In genomic region chr1:243821177-243821680, GRCh38 we compare ENCODE assay signal across 32 cellular contexts.
"Had no signal": no experiment of that assay in that cellular context is flagged by ENCODE, and none has a peak within 500 bp of the region (broad histone marks: within the 10 kb centered on the region; RNA-seq: fewer than 3 reads in every experiment).

No MANE protein-coding gene starts in this region.

- H3K27me3 Mint-ChIP-seq: naive B cell; naive thymus-derived CD4-positive, alpha-beta T cell; naive thymus-derived CD8-positive, alpha-beta T cell; natural killer cell treated with Interleukin-12 subunit alpha and Interleukin-12 subunit beta and Interleukin-15 and Interleukin-18, amount 100 ng/mL, for 72 hours; progenitor cell of endocrine pancreas had no signal

- ATAC-seq: naive thymus-derived CD4-positive, alpha-beta T cell; naive thymus-derived CD8-positive, alpha-beta T cell; natural killer cell; natural killer cell treated with Interleukin-12 subunit alpha and Interleukin-12 subunit beta and Interleukin-15 and Interleukin-18, amount 100 ng/mL, for 72 hours; pancreas; psoas muscle; right cardiac atrium; right lobe of liver; sciatic nerve had no signal

- H3K36me3 ChIP-seq: neural progenitor cell, neutrophil, ovary, pancreas, prostate gland, right atrium auricular region, right lobe of liver had no signal

- H3K9ac ChIP-seq: neural progenitor cell, parathyroid adenoma had no signal

- H3K27ac Mint-ChIP-seq: natural killer cell treated with Interleukin-12 subunit alpha and Interleukin-12 subunit beta and Interleukin-15 and Interleukin-18, amount 100 ng/mL, for 72 hours; nephron; nephron progenitor cell; neural progenitor cell; progenitor cell of endocrine pancreas had no signal

- FAIRE-seq: pancreas, small intestine had no signal

- H3K27me3 ChIP-seq: neural progenitor cell, neutrophil, ovary, pancreas, right atrium auricular region, right lobe of liver, sigmoid colon, spleen had no signal

- H3K9me3 ChIP-seq: neutrophil, pancreas, prostate gland had no signal

- H3K4me3 ChIP-seq: neural progenitor cell, ovary, pancreas, prostate gland, psoas muscle, right atrium auricular region, right lobe of liver, sigmoid colon, skin epidermis, smooth muscle cell, spleen had no signal

- H3K27ac ChIP-seq: neural progenitor cell, neutrophil, ovary, pancreas, parathyroid adenoma, prostate gland, psoas muscle, right atrium auricular region, right lobe of liver, sigmoid colon, skin epidermis, spleen had no signal

- DNase-seq: naive B cell; naive thymus-derived CD4-positive, alpha-beta T cell; naive thymus-derived CD8-positive, alpha-beta T cell; natural killer cell; nephron progenitor cell; nucleus accumbens; occipital lobe; ovary; pancreas; posterior cingulate gyrus; psoas muscle; retina; right cardiac atrium; right lobe of liver; sigmoid colon; small intestine; spleen; stimulated activated CD4-positive, alpha-beta T cell treated with anti-CD3 and anti-CD28 coated beads, Interleukin-12 subunit alpha, Interleukin-12 subunit beta, amount 100 ng/mL, for 4 hours; stimulated activated CD4-positive, alpha-beta T cell treated with anti-CD3 and anti-CD28 coated beads, Interleukin-15, amount 100 ng/mL, for 24 hours; stimulated activated CD4-positive, alpha-beta T cell treated with anti-CD3 and anti-CD28 coated beads, Interleukin-1b, Interleukin-23, amount 100 ng/mL, for 48 hours had no signal

- H3K4me1 Mint-ChIP-seq: nephron, nephron progenitor cell, neural progenitor cell had no signal

- H2AFZ ChIP-seq: neural progenitor cell, parathyroid adenoma had no signal

- H3K4me2 ChIP-seq: neural progenitor cell, smooth muscle cell had no signal

- H3K4me1 ChIP-seq: neural progenitor cell, pancreas, parathyroid adenoma, prostate gland, psoas muscle, right atrium auricular region, right lobe of liver, sigmoid colon had no signal

- H3K4me3 Mint-ChIP-seq: naive B cell; natural killer cell; natural killer cell treated with Interleukin-12 subunit alpha and Interleukin-12 subunit beta and Interleukin-15 and Interleukin-18, amount 100 ng/mL, for 72 hours; nephron; nephron progenitor cell; neural crest cell; neural progenitor cell had no signal
